Comparison of ENCODE assay signal across 7 cellular contexts in the genomic region with DNA sequence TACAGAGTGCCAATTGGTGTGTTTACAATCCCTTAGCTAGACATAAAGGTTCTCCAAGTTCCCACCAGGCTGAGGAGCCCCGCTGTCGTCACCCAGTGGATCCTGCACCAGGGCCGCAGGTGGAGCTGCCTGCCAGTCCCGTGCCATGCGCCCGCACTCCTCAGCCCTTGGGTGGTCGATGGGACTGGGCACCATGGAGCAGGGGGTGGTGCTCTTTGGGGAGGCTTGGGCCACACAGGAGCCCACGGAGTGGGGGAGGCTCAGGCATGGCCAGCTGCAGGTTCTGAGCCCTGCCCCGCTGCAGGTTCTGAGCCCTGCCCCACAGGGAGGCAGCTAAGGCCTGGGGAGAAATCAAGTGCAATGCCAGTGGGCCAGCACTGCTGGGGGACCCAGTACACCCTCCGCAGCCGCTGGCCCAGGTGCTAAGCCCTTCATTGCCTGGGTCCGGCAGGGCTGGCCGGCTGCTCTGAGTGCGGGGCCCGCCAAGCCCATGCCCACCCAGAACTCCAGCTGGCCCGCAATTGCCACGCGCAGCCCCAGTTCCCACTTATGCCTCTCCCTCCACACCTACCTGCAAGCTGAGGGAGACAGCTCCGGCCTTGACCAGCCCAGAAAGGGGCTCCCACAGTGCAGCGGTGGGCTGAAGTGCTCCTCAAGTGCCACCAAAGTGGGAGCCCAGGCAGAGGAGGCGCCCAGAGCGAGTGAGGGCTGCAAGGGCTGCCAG.
DNase-seq lines count a peak whose midpoint lies in the region; FAIRE-seq and TF ChIP-seq lines count a peak whose summit lies in the region.
"Not testable (repeated sequence)": the region's sequence is repeated elsewhere in the genome, so short reads cannot be mapped to it uniquely, and the experiment has no call there.

No MANE protein-coding gene starts in this region.

- BruUV-seq in Caco-2 (replicated peaks; lab: Mats Ljungman, UMichigan): not testable (repeated sequence)

- 95% methylated on average over 21 of the region's 22 CpGs for WGBS in hepatocyte (ENCODE audit: low lambda C conversion rate, missing lambda C conversion rate)
- WGBS in trophoblast cell (ENCODE audit: extremely low coverage, insufficient coverage, insufficient read length): no CpG with 5 or more reads among the region's 22 CpGs

- intact Hi-C loops in Caco-2 (cut with micrococcal nuclease; ENCODE audit: unreplicated experiment); kidney (cut with DNase I): not testable (repeated sequence)

- H3K79me2 ChIP-seq in hepatocyte; trophoblast cell (ENCODE audit: control insufficient read depth, insufficient read depth, low read length, poor library complexity): not testable (repeated sequence)

- H2AFZ ChIP-seq in hepatocyte (peak overlapping the region; percentile 9), trophoblast cell (ENCODE audit: insufficient read depth, low read length, poor library complexity) (peak overlapping the region; percentile 14)

- not testable (repeated sequence) for H3K9me3 ChIP-seq in Caco-2; hepatocyte (ENCODE audit: low read depth); kidney (ENCODE audit: control insufficient read depth in 1 of 2, low read length in 2 of 2); trophoblast cell (ENCODE audit: insufficient read depth, low read depth, low read length)

- POLR2A ChIA-PET in Caco-2 (lab: Charles Lee): not testable (repeated sequence)

- H3K36me3 ChIP-seq in Caco-2 (ENCODE audit: control insufficient read depth, insufficient read depth, low read length); hepatocyte (replicated peaks; ENCODE audit: insufficient read depth, low read depth); kidney (ENCODE audit: control insufficient read depth in 1 of 2, insufficient read depth in 2 of 2, low read length in 2 of 2); trophoblast cell (ENCODE audit: control insufficient read depth in 1 of 2, insufficient read depth in 2 of 2, low read length in 2 of 2): not testable (repeated sequence)

- H3K79me1 ChIP-seq in trophoblast cell (ENCODE audit: low read length): not testable (repeated sequence)

- H4K20me1 ChIP-seq in hepatocyte (ENCODE audit: insufficient read depth, poor library complexity, severe bottlenecking): not testable (repeated sequence)

- not testable (repeated sequence) for H3K4me3 Mint-ChIP-seq in Caco-2 (ENCODE audit: unreplicated experiment); mesothelial cell of epicardium

- peak overlapping the region; percentile 51 for H3K18ac ChIP-seq in trophoblast cell (ENCODE audit: low read length)

- peak overlapping the region; percentile 79 for H2BK120ac ChIP-seq in trophoblast cell (ENCODE audit: insufficient read depth, low read length, poor library complexity)

- H2BK12ac ChIP-seq in trophoblast cell (ENCODE audit: low read length): peak overlapping the region; percentile 36

- not testable (repeated sequence) for H3K9ac ChIP-seq in kidney (ENCODE audit: low read length in 2 of 2); trophoblast cell (ENCODE audit: low read length)

- not testable (repeated sequence) for H4K8ac ChIP-seq in trophoblast cell (ENCODE audit: low read depth, low read length)

- H3K27ac Mint-ChIP-seq in Caco-2 (ENCODE audit: unreplicated experiment) (peak overlapping the region; percentile 69), mesothelial cell of epicardium (peak overlapping the region; percentile 58)

- H3K4me2 ChIP-seq in hepatocyte; trophoblast cell (ENCODE audit: low read length): not testable (repeated sequence)

- H3K27me3 ChIP-seq in Caco-2 (replicated peaks; ENCODE audit: control insufficient read depth, insufficient read depth, low read length); hepatocyte; trophoblast cell (ENCODE audit: insufficient read depth, low read length): not testable (repeated sequence)

- peak overlapping the region; percentile 89 for H4K91ac ChIP-seq in trophoblast cell (ENCODE audit: low read depth, low read length)

- peak overlapping the region; percentile 60 for H2BK5ac ChIP-seq in trophoblast cell (ENCODE audit: low read depth, low read length, poor library complexity)

- FAIRE-seq in kidney (lab: Jason Lieb, UNC): not testable (repeated sequence)

- peaks cover 14% of the 10 kb centered on the region for H3K4me1 ChIP-seq in Caco-2
- not testable (repeated sequence) for H3K4me1 ChIP-seq in hepatocyte (ENCODE audit: insufficient read depth); kidney (ENCODE audit: control insufficient read depth in 1 of 2, insufficient read depth in 1 of 2, low read depth in 1 of 2, low read length in 2 of 2); trophoblast cell (ENCODE audit: control insufficient read depth in 1 of 2, insufficient read depth in 2 of 2, low read length in 2 of 2)

- not testable (repeated sequence) for H3K27me3 Mint-ChIP-seq in Caco-2 (ENCODE audit: insufficient read depth, unreplicated experiment); mesothelial cell of epicardium (ENCODE audit: low read depth)

- H2AK5ac ChIP-seq in trophoblast cell (ENCODE audit: low read length): not testable (repeated sequence)

- H3K4me1 Mint-ChIP-seq in Caco-2 (ENCODE audit: low read depth, unreplicated experiment): peaks cover 13% of the 10 kb centered on the region
- H3K4me1 Mint-ChIP-seq in mesothelial cell of epicardium: not testable (repeated sequence)

- not testable (repeated sequence) for H3K4me3 ChIP-seq in Caco-2 (ENCODE audit: low read depth, low read length); hepatocyte; kidney (ENCODE audit: low read length in 2 of 2); trophoblast cell (ENCODE audit: low read depth, low read length)

- H3K36me3 Mint-ChIP-seq in Caco-2 (ENCODE audit: insufficient read depth, unreplicated experiment); mesothelial cell of epicardium: not testable (repeated sequence)

- DNase-seq in Caco-2; hepatocyte (ENCODE audit: low spot score); mesothelial cell of epicardium (ENCODE audit: low spot score in 2 of 2, unreplicated experiment in 2 of 2); trophoblast cell: not testable (repeated sequence)
- peak; percentile 6 for DNase-seq in activated gamma-delta T cell (lab: John Stamatoyannopoulos, UW)
- peak; percentile 65 for DNase-seq in kidney

- peak overlapping the region; percentile 1; the same call in 1 of the 2 replicates for H3K27ac ChIP-seq in C4-2B
- peak overlapping the region; percentile 79 for H3K27ac ChIP-seq in hepatocyte
- not testable (repeated sequence) for H3K27ac ChIP-seq in kidney (ENCODE audit: low read depth in 2 of 2, low read length in 2 of 2)
- H3K27ac ChIP-seq in trophoblast cell (ENCODE audit: low read depth, low read length): peak overlapping the region; percentile 24

- not testable (repeated sequence) for TF ChIP-seq CTCF in C4-2B (conservative IDR thresholded peaks at IDR 0.05); Caco-2 (IDR thresholded peaks at IDR 0.05; ENCODE audit: insufficient read depth in 1 of 2, low read depth in 1 of 2, low read length in 1 of 2, severe bottlenecking in 1 of 2, unreplicated experiment in 1 of 2); hepatocyte (IDR thresholded peaks at IDR 0.05; ENCODE audit: poor library complexity); kidney (IDR thresholded peaks at IDR 0.05; ENCODE audit: borderline replicate concordance, extremely low read depth, insufficient read depth); mesothelial cell of epicardium (IDR thresholded peaks at IDR 0.05; ENCODE audit: unreplicated experiment)

- not testable (repeated sequence) for H3K4ac ChIP-seq in trophoblast cell (ENCODE audit: low read depth, low read length)

- H3K23ac ChIP-seq in trophoblast cell (ENCODE audit: low read length): not testable (repeated sequence)

- H3K9me2 ChIP-seq in hepatocyte (replicated peaks; ENCODE audit: insufficient read depth): not testable (repeated sequence)

- H4K12ac ChIP-seq in trophoblast cell (ENCODE audit: low read depth, low read length): not testable (repeated sequence)

- H3K9me3 Mint-ChIP-seq in Caco-2 (ENCODE audit: unreplicated experiment): not testable (repeated sequence)
- H3K9me3 Mint-ChIP-seq in mesothelial cell of epicardium: peaks cover 39% of the 10 kb centered on the region

- CTCF ChIA-PET in Caco-2 (lab: Charles Lee): not testable (repeated sequence)

- H3K14ac ChIP-seq in trophoblast cell (ENCODE audit: low read length): peak overlapping the region; percentile 82
